19 cellular contexts compared by ENCODE assay signal in the genomic region with DNA sequence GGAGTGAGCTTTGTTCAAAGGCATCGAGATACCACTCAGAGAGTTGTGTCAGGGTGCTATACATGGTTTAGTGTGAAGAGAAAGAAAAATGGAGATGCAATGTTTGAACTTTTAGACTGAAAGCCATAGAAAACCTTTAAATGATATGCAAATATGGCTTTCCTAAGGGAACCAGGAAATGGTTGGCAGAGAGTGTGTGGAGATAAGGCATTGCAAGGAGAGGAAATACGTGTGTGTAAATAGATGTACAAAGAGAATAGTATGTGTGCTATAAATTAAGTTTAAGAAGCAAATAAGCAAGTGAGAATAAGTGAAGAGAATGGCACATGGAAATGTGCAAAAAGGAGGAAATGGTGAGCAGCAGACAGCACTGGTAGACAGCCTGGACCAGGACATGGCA.
DNase-seq lines count a peak whose midpoint lies in the region; ATAC-seq, FAIRE-seq and TF ChIP-seq lines count a peak whose summit lies in the region.
"Had no signal": no experiment of that assay in that cellular context is flagged by ENCODE, and none has a peak within 500 bp of the region (broad histone marks: within the 10 kb centered on the region; RNA-seq: fewer than 3 reads in every experiment).

No MANE protein-coding gene starts in this region.

- no peak overlapping the region for H3K27ac ChIP-seq in Peyer's patch
- H3K27ac ChIP-seq: HL-60 had no signal

- ATAC-seq in left colon (peak; percentile 72), HG03378 (IDR thresholded peaks at IDR 0.05; ENCODE audit: unreplicated experiment) (no peak)

- no peaks in the 10 kb centered on the region for H3K36me3 ChIP-seq in Peyer's patch
- H3K36me3 ChIP-seq: BE2C had no signal

- CTCF ChIA-PET in activated naive CD4-positive, alpha-beta T cell treated with anti-CD3 and anti-CD28 coated beads, Interleukin-2, amount 10 ng/mL, durations not matched to agents 7 days and 5 days (lab: Charles Lee) = no interaction called here

- H3K9me3 ChIP-seq in Peyer's patch = no peaks in the 10 kb centered on the region
- H3K9me3 ChIP-seq: BE2C had no signal

- peaks cover 11% of the 10 kb centered on the region for H3K36me3 Mint-ChIP-seq in activated naive CD4-positive, alpha-beta T cell treated with anti-CD3 and anti-CD28 coated beads, Interleukin-2, amount 10 ng/mL, durations not matched to agents 7 days and 5 days

- intact Hi-C loops in left colon (cut with DNase I, micrococcal nuclease) = no loop called here

- H3K4me3 Mint-ChIP-seq in activated naive CD4-positive, alpha-beta T cell treated with anti-CD3 and anti-CD28 coated beads, Interleukin-2, amount 10 ng/mL, durations not matched to agents 7 days and 5 days = no peak overlapping the region
- H3K4me3 Mint-ChIP-seq: CD4-positive, CD25-positive, alpha-beta regulatory T cell; CD8-positive, alpha-beta memory T cell; H9 had no signal

- H3K4me1 ChIP-seq in Peyer's patch = no peaks in the 10 kb centered on the region
- H3K4me1 ChIP-seq: BE2C had no signal

- H3K4me3 ChIP-seq in Peyer's patch = no peak overlapping the region

- peak; percentile 9 for FAIRE-seq in GM12892 (lab: Jason Lieb, UNC)
- FAIRE-seq: A204.1, GM19239, H1 had no signal

- no peaks in the 10 kb centered on the region for H3K27me3 Mint-ChIP-seq in activated naive CD4-positive, alpha-beta T cell treated with anti-CD3 and anti-CD28 coated beads, Interleukin-2, amount 10 ng/mL, durations not matched to agents 7 days and 5 days
- H3K27me3 Mint-ChIP-seq: CD4-positive, CD25-positive, alpha-beta regulatory T cell; CD8-positive, alpha-beta memory T cell had no signal

- DNase-seq in GM12892 (ENCODE audit: insufficient read length) = no peak
- peak; percentile 68 for DNase-seq in NCI-H526 treated with DMSO at 0.1 percent for 48 hours (lab: John Stamatoyannopoulos, UW)
- DNase-seq in left colon = no peak
- DNase-seq in activated naive CD4-positive, alpha-beta T cell treated with anti-CD3 and anti-CD28 coated beads, Interleukin-2, amount 10 ng/mL, durations not matched to agents 7 days and 5 days = no peak
- DNase-seq in Peyer's patch = no peak
- DNase-seq: ACHN; BE2C; CD4-positive, CD25-positive, alpha-beta regulatory T cell; CD8-positive, alpha-beta memory T cell; COR-L47; DMS 273 treated with DMSO at 0.1 percent for 48 hours; DMS79; GF-D8; H9 had no signal

- no peak overlapping the region for H3K27ac Mint-ChIP-seq in activated naive CD4-positive, alpha-beta T cell treated with anti-CD3 and anti-CD28 coated beads, Interleukin-2, amount 10 ng/mL, durations not matched to agents 7 days and 5 days
- H3K27ac Mint-ChIP-seq: CD4-positive, CD25-positive, alpha-beta regulatory T cell; H9 had no signal

- TF ChIP-seq CTCF in Peyer's patch (IDR thresholded peaks at IDR 0.05) = no peak

- TF ChIP-seq POLR2A in GM12892 (IDR thresholded peaks at IDR 0.05; ENCODE audit: low read depth, low read length) (no peak), Peyer's patch (IDR thresholded peaks at IDR 0.05) (no peak)

- no peaks in the 10 kb centered on the region for H3K27me3 ChIP-seq in Peyer's patch
- H3K27me3 ChIP-seq: BE2C had no signal

- no peaks in the 10 kb centered on the region for H3K4me1 Mint-ChIP-seq in activated naive CD4-positive, alpha-beta T cell treated with anti-CD3 and anti-CD28 coated beads, Interleukin-2, amount 10 ng/mL, durations not matched to agents 7 days and 5 days
- H3K4me1 Mint-ChIP-seq: CD8-positive, alpha-beta memory T cell had no signal

- no peaks in the 10 kb centered on the region for H3K9me3 Mint-ChIP-seq in activated naive CD4-positive, alpha-beta T cell treated with anti-CD3 and anti-CD28 coated beads, Interleukin-2, amount 10 ng/mL, durations not matched to agents 7 days and 5 days
- H3K9me3 Mint-ChIP-seq: CD8-positive, alpha-beta memory T cell; H9 had no signal
